In genomic region chr5:94376672-94377345, GRCh38 we compare ENCODE assay signal across 16 cellular contexts.
DNase-seq lines count a peak whose midpoint lies in the region; ATAC-seq and TF ChIP-seq lines count a peak whose summit lies in the region.
"Had no signal": no experiment of that assay in that cellular context is flagged by ENCODE, and none has a peak within 500 bp of the region (broad histone marks: within the 10 kb centered on the region; RNA-seq: fewer than 3 reads in every experiment).

No MANE protein-coding gene starts in this region.

- no peaks in the 10 kb centered on the region for H3K36me3 ChIP-seq in thyroid gland
- H3K36me3 ChIP-seq: tibial artery had no signal

- no peak overlapping the region for H4K5ac ChIP-seq in H9 (ENCODE audit: insufficient read length, low read depth, low read length)

- intact Hi-C loops in thyroid gland (cut with DNase I): no loop called here

- no peaks in the 10 kb centered on the region for H3K79me1 ChIP-seq in H9 (ENCODE audit: insufficient read depth, low read depth, low read length, poor library complexity, severe bottlenecking)

- H3K79me2 ChIP-seq in H9 (ENCODE audit: insufficient read depth, low read length): no peaks in the 10 kb centered on the region

- ATAC-seq in HG03095 (IDR thresholded peaks at IDR 0.05; ENCODE audit: unreplicated experiment) (no peak), HG02588 (IDR thresholded peaks at IDR 0.05; ENCODE audit: unreplicated experiment) (no peak)
- ATAC-seq: left ventricle myocardium superior, Panc1 had no signal

- no peak overlapping the region for H3T11ph ChIP-seq in H9 (ENCODE audit: low read length)

- no peak for TF ChIP-seq POLR2A in thyroid gland (IDR thresholded peaks at IDR 0.05)

- H3K4me1 ChIP-seq in H9 (ENCODE audit: insufficient read depth, low read length): no peaks in the 10 kb centered on the region; the same call in 1 of the 2 replicates
- H3K4me1 ChIP-seq in thyroid gland: no peaks in the 10 kb centered on the region
- H3K4me1 ChIP-seq: Caco-2, tibial artery had no signal

- TF ChIP-seq CTCF in H9 (conservative IDR thresholded peaks at IDR 0.05) (no peak), neural crest cell (conservative IDR thresholded peaks at IDR 0.05) (no peak), thyroid gland (IDR thresholded peaks at IDR 0.05) (no peak)

- H3K18ac ChIP-seq in H9 (ENCODE audit: insufficient read length, low read depth, low read length): no peak overlapping the region

- H3K27me3 ChIP-seq in H9 (ENCODE audit: insufficient read depth, low read length) (no peaks in the 10 kb centered on the region), thyroid gland (no peaks in the 10 kb centered on the region)
- H3K27me3 ChIP-seq: tibial artery had no signal

- H3K56ac ChIP-seq in H9 (ENCODE audit: insufficient read length, low read depth, low read length): no peak overlapping the region

- H2AFZ ChIP-seq in H9 (ENCODE audit: low read length): no peak overlapping the region

- H4K20me1 ChIP-seq in H9 (ENCODE audit: control insufficient read depth, insufficient read depth, insufficient read length): no peaks in the 10 kb centered on the region

- no peak overlapping the region for H3K14ac ChIP-seq in H9 (ENCODE audit: insufficient read depth, low read length)

- H3K4ac ChIP-seq in H9 (ENCODE audit: low read depth, low read length): no peak overlapping the region

- H3K36me3 Mint-ChIP-seq in H9 (ENCODE audit: insufficient read depth in 1 of 3, low read depth in 3 of 3) (peaks cover 0 to 6% (median 5%) of the 10 kb centered on the region in 3 experiments; a peak in 4 of 7 replicates), neural crest cell (ENCODE audit: low read depth) (no peaks in the 10 kb centered on the region)
- H3K36me3 Mint-ChIP-seq: activated naive CD4-positive, alpha-beta T cell treated with anti-CD3 and anti-CD28 coated beads, Interleukin-2, amount 50 U/mL, for 24 hours had no signal

- no peak overlapping the region for H3K4me2 ChIP-seq in H9 (ENCODE audit: insufficient read depth, insufficient read length, low read length)

- peaks cover 30 to 37% of the 10 kb centered on the region in 2 experiments for H3K4me1 Mint-ChIP-seq in H9
- H3K4me1 Mint-ChIP-seq in neural crest cell: no peaks in the 10 kb centered on the region
- H3K4me1 Mint-ChIP-seq: activated naive CD4-positive, alpha-beta T cell treated with anti-CD3 and anti-CD28 coated beads, Interleukin-2, amount 50 U/mL, for 24 hours had no signal

- H3K27ac Mint-ChIP-seq in H9: peak overlapping the region; percentile 25 to 69 (median 66); a peak in 4 of 7 replicates
- peak overlapping the region; percentile 31 for H3K27ac Mint-ChIP-seq in neural crest cell (ENCODE audit: unreplicated experiment)
- H3K27ac Mint-ChIP-seq: activated naive CD4-positive, alpha-beta T cell treated with anti-CD3 and anti-CD28 coated beads, Interleukin-2, amount 50 U/mL, for 24 hours had no signal

- no peak overlapping the region for H3K4me3 Mint-ChIP-seq in H9
- H3K4me3 Mint-ChIP-seq in neural crest cell: no peak overlapping the region
- H3K4me3 Mint-ChIP-seq: activated naive CD4-positive, alpha-beta T cell treated with anti-CD3 and anti-CD28 coated beads, Interleukin-2, amount 50 U/mL, for 24 hours had no signal

- no peaks in the 10 kb centered on the region for H3K9me3 ChIP-seq in H9 (ENCODE audit: control insufficient read depth, low read depth, low read length)
- H3K9me3 ChIP-seq in thyroid gland: no peaks in the 10 kb centered on the region
- H3K9me3 ChIP-seq: tibial artery had no signal

- no peak for DNase-seq in H9
- DNase-seq in NCI-H146 treated with DMSO at 0.1 percent for 48 hours (lab: John Stamatoyannopoulos, UW; ENCODE audit: unreplicated experiment): peak; percentile 92
- peak; percentile 56 for DNase-seq in SIG-M5 (lab: John Stamatoyannopoulos, UW)
- no peak for DNase-seq in neural crest cell (ENCODE audit: low read depth, low spot score)
- DNase-seq in kidney glomerular epithelial cell (lab: John Stamatoyannopoulos, UW): no peak
- no peak for DNase-seq in thyroid gland
- DNase-seq: Caco-2, head of caudate nucleus, left ventricle myocardium superior, NCI-H1048, tibial artery had no signal

- H3K27ac ChIP-seq in H9 (ENCODE audit: insufficient read length, low read depth, low read length): no peak overlapping the region
- H3K27ac ChIP-seq in thyroid gland: no peak overlapping the region
- H3K27ac ChIP-seq: skin epidermis, tibial artery had no signal

- WGBS in H9 (ENCODE audit: extremely low coverage, insufficient read length, low lambda C conversion rate): no CpG with 5 or more reads among the region's 4 CpGs
- WGBS in thyroid gland, 2 donors: 79 to 83% methylated on average over 4 of the region's 4 CpGs

- no peak overlapping the region for H2BK5ac ChIP-seq in H9 (ENCODE audit: insufficient read length, low read length)

- no peak overlapping the region for H2BK12ac ChIP-seq in H9 (ENCODE audit: insufficient read length, low read depth, low read length)

- no peak overlapping the region for H3K4me3 ChIP-seq in thyroid gland (replicated peaks in 1 of 3)
- H3K4me3 ChIP-seq: skin epidermis, tibial artery had no signal

- H3K9me3 Mint-ChIP-seq in H9 (peaks cover 0 to 8% of the 10 kb centered on the region in 2 experiments; a peak in 2 of 5 replicates), neural crest cell (no peaks in the 10 kb centered on the region)
- H3K9me3 Mint-ChIP-seq: activated naive CD4-positive, alpha-beta T cell treated with anti-CD3 and anti-CD28 coated beads, Interleukin-2, amount 50 U/mL, for 24 hours had no signal

- H2AK5ac ChIP-seq in H9 (ENCODE audit: insufficient read length, low read length): no peak overlapping the region

- H4K91ac ChIP-seq in H9 (ENCODE audit: insufficient read length, low read depth, low read length): no peak overlapping the region

- H2BK15ac ChIP-seq in H9 (ENCODE audit: low read depth, low read length): no peak overlapping the region

- no peaks in the 10 kb centered on the region for H3K27me3 Mint-ChIP-seq in H9 (ENCODE audit: low read depth)
- no peaks in the 10 kb centered on the region for H3K27me3 Mint-ChIP-seq in neural crest cell (ENCODE audit: low read depth)
- H3K27me3 Mint-ChIP-seq: activated naive CD4-positive, alpha-beta T cell treated with anti-CD3 and anti-CD28 coated beads, Interleukin-2, amount 50 U/mL, for 24 hours had no signal

- H3K9ac ChIP-seq in H9 (ENCODE audit: extremely low read depth, insufficient read length, low read length): no peak overlapping the region

- no peaks in the 10 kb centered on the region for H3K23me2 ChIP-seq in H9 (ENCODE audit: insufficient read length, low read depth, low read length, poor library complexity, severe bottlenecking)

- H2BK20ac ChIP-seq in H9 (ENCODE audit: low read depth, low read length, poor library complexity, severe bottlenecking): no peak overlapping the region

- H3K23ac ChIP-seq in H9 (ENCODE audit: insufficient read length, low read depth, low read length): no peak overlapping the region

- H2BK120ac ChIP-seq in H9 (ENCODE audit: low read depth, low read length, poor library complexity, severe bottlenecking): no peak overlapping the region

- no peak overlapping the region for H4K8ac ChIP-seq in H9 (replicated peaks; ENCODE audit: insufficient read length, low read depth, low read length)

Comparison
In these comparisons a context has a peak if more than half of its experiments do, and no peak if none do; other contexts are left out.
1. DNase-seq: peak in NCI-H146 treated with DMSO at 0.1 percent for 48 hours (single experiment) and SIG-M5 (single experiment); none in H9 (single experiment), neural crest cell (single experiment), kidney glomerular epithelial cell (single experiment) and thyroid gland (0 of 2).